Comparison of ENCODE assay signal across 22 cellular contexts in the genomic region with DNA sequence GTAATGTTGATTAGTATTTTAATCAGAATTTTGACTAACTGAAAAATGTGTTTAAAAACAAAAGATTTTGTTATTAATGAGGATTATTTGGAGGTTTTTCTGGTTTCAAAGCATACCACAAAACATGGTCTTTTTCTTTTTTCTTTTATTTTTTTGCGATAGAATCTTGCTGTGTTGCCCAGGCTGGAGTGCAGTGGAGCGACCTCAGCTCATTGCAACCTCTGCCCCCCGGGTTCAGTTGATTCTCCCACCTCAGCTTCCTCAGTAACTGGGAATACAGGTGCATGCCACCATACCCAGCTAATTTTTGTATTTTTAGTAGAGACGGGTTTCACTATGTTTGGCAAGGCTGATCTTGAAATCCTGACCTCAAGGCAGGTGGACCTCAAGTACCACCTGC.
"Had no signal": no experiment of that assay in that cellular context is flagged by ENCODE, and none has a peak within 500 bp of the region (broad histone marks: within the 10 kb centered on the region; RNA-seq: fewer than 3 reads in every experiment).

No MANE protein-coding gene starts in this region.

- DNase-seq: effector memory CD8-positive, alpha-beta T cell; foreskin fibroblast; gastrocnemius medialis; head of caudate nucleus; left ventricle myocardium superior; lower lobe of right lung; stimulated activated CD4-positive, alpha-beta T cell treated with anti-CD3 and anti-CD28 coated beads, Interleukin-2, amount 100 ng/mL, for 24 hours; stimulated activated CD4-positive, alpha-beta T cell treated with anti-CD3 and anti-CD28 coated beads, Interleukin-4, amount 100 ng/mL, for 24 hours; stimulated activated naive CD4-positive, alpha-beta T cell treated with Interleukin-2 at 50 U/mL for 16 hours; stomach; thyroid gland; trophoblast cell had no signal

- H3K4me1 Mint-ChIP-seq: neural crest cell had no signal

- H3K27ac Mint-ChIP-seq: natural killer cell treated with Interleukin-12 subunit alpha and Interleukin-12 subunit beta and Interleukin-15 and Interleukin-18, amount 100 ng/mL, for 72 hours; stimulated activated effector memory CD8-positive, alpha-beta T cell treated with anti-CD3 and anti-CD28 coated beads, Interleukin-12 subunit alpha, Interleukin-12 subunit beta, amount 100 ng/mL, for 72 hours had no signal

- H3K9me3 Mint-ChIP-seq: effector memory CD8-positive, alpha-beta T cell; natural killer cell treated with Interleukin-12 subunit alpha and Interleukin-12 subunit beta and Interleukin-15 and Interleukin-18, amount 100 ng/mL, for 72 hours; neural crest cell; stimulated activated effector memory CD8-positive, alpha-beta T cell treated with anti-CD3 and anti-CD28 coated beads, Interleukin-12 subunit alpha, Interleukin-12 subunit beta, amount 100 ng/mL, for 72 hours had no signal

- H3K4me3 Mint-ChIP-seq: effector memory CD8-positive, alpha-beta T cell; natural killer cell treated with Interleukin-12 subunit alpha and Interleukin-12 subunit beta and Interleukin-15 and Interleukin-18, amount 100 ng/mL, for 72 hours; neural crest cell; stimulated activated effector memory CD8-positive, alpha-beta T cell treated with anti-CD3 and anti-CD28 coated beads, Interleukin-12 subunit alpha, Interleukin-12 subunit beta, amount 100 ng/mL, for 72 hours had no signal

- H3K27ac ChIP-seq: coronary artery, gastrocnemius medialis, lower lobe of right lung, parathyroid adenoma, prostate gland, right atrium auricular region, stomach, thyroid gland, vagina had no signal

- H3K9me3 ChIP-seq: gastrocnemius medialis, lower lobe of right lung, prostate gland, right atrium auricular region, stomach, thyroid gland, vagina had no signal

- H3K9ac ChIP-seq: parathyroid adenoma had no signal

- ATAC-seq: effector memory CD8-positive, alpha-beta T cell; gastrocnemius medialis; left ventricle myocardium superior; lower lobe of right lung; natural killer cell treated with Interleukin-12 subunit alpha and Interleukin-12 subunit beta and Interleukin-15 and Interleukin-18, amount 100 ng/mL, for 72 hours; sciatic nerve; stimulated activated effector memory CD8-positive, alpha-beta T cell treated with anti-CD3 and anti-CD28 coated beads, Interleukin-12 subunit alpha, Interleukin-12 subunit beta, amount 100 ng/mL, for 72 hours had no signal

- H3K4me2 ChIP-seq: smooth muscle cell had no signal

- H3K27me3 ChIP-seq: gastrocnemius medialis, right atrium auricular region, stomach, thyroid gland, vagina had no signal

- H3K27me3 Mint-ChIP-seq: effector memory CD8-positive, alpha-beta T cell; natural killer cell treated with Interleukin-12 subunit alpha and Interleukin-12 subunit beta and Interleukin-15 and Interleukin-18, amount 100 ng/mL, for 72 hours had no signal

- H3K4me1 ChIP-seq: gastrocnemius medialis, lower lobe of right lung, parathyroid adenoma, prostate gland, stomach, thyroid gland, vagina had no signal

- H3K4me3 ChIP-seq: coronary artery, gastrocnemius medialis, lower lobe of right lung, prostate gland, right atrium auricular region, smooth muscle cell, stomach, thyroid gland, vagina had no signal
